Comparison of ENCODE assay signal across 19 cellular contexts in the genomic region with DNA sequence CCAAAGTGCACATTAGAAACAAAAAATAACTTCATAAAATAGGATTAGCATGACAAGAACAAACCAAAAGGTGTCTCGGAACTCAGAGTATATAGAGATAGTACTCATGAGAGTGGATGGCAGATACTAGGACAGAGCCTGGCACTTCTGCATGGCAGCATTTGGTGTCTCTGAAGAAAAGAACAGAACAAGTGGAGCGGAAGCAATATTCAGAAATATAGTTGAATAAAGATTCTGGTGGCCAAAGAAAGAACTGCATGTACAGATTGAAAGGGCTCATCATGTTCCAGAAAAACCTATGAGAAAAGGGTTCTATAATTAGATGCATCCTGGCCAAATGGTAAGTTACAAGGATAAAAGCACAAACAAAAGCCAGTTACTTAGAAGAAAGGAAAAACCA.
DNase-seq lines count a peak whose midpoint lies in the region; ATAC-seq and TF ChIP-seq lines count a peak whose summit lies in the region.
"Had no signal": no experiment of that assay in that cellular context is flagged by ENCODE, and none has a peak within 500 bp of the region (broad histone marks: within the 10 kb centered on the region; RNA-seq: fewer than 3 reads in every experiment).

No MANE protein-coding gene starts in this region.

- peaks cover 38% of the 10 kb centered on the region for H3K9me3 ChIP-seq in endodermal cell (ENCODE audit: control insufficient read depth, low read length)
- peaks cover 6% of the 10 kb centered on the region for H3K9me3 ChIP-seq in neural progenitor cell (ENCODE audit: low read depth)

- H3F3A ChIP-seq in neural progenitor cell (ENCODE audit: low read depth): no peaks in the 10 kb centered on the region

- DNase-seq in DMS53 (lab: John Stamatoyannopoulos, UW) (peak; percentile 17), DMS53 treated with DMSO at 0.1 percent for 48 hours (lab: John Stamatoyannopoulos, UW; ENCODE audit: unreplicated experiment) (no peak), HFFc6 (no peak), endodermal cell (no peak), neural progenitor cell (ENCODE audit: low spot score) (no peak), NCI-H524 treated with DMSO at 0.1 percent for 48 hours (lab: John Stamatoyannopoulos, UW) (no peak)
- DNase-seq: 8988T; CD4-positive, CD25-positive, alpha-beta regulatory T cell; COR-L47; DMS153; NCI-H1048; NCI-H1436 treated with DMSO at 0.1 percent for 48 hours; NCI-H226; NCI-H526 had no signal

- H3K4me2 ChIP-seq in neural progenitor cell: no peak overlapping the region
- H3K4me2 ChIP-seq: KMS-11 had no signal

- H3K4me3 ChIP-seq in endodermal cell (ENCODE audit: low read length) (no peak overlapping the region), neural progenitor cell (no peak overlapping the region)

- H3K4me1 ChIP-seq in endodermal cell (ENCODE audit: control insufficient read depth, insufficient read depth, low read length): no peaks in the 10 kb centered on the region
- H3K4me1 ChIP-seq in neural progenitor cell: no peaks in the 10 kb centered on the region

- H3K9ac ChIP-seq in endodermal cell (ENCODE audit: extremely low read depth, low read length, poor library complexity, severe bottlenecking): no peak overlapping the region
- H3K9ac ChIP-seq in neural progenitor cell: no peak overlapping the region
- H3K9ac ChIP-seq: KMS-11 had no signal

- H3K27me3 ChIP-seq in endodermal cell (ENCODE audit: control insufficient read depth, insufficient read depth, low read length, poor library complexity, severe bottlenecking): no peaks in the 10 kb centered on the region
- H3K27me3 ChIP-seq in neural progenitor cell: no peaks in the 10 kb centered on the region

- H3K9me3 Mint-ChIP-seq in HFFc6 (peaks cover 16% of the 10 kb centered on the region), endodermal cell (peaks cover 31% of the 10 kb centered on the region), neural progenitor cell (peaks cover 33% of the 10 kb centered on the region)

- peaks cover 14% of the 10 kb centered on the region for H3K36me3 Mint-ChIP-seq in HFFc6 (ENCODE audit: low read depth)
- H3K36me3 Mint-ChIP-seq in endodermal cell (ENCODE audit: low read depth): peaks cover 30% of the 10 kb centered on the region
- peaks cover 57% of the 10 kb centered on the region for H3K36me3 Mint-ChIP-seq in neural progenitor cell

- no peak overlapping the region for H3K27ac Mint-ChIP-seq in HFFc6
- H3K27ac Mint-ChIP-seq in endodermal cell: no peak overlapping the region
- H3K27ac Mint-ChIP-seq in neural progenitor cell: no peak overlapping the region
- H3K27ac Mint-ChIP-seq: B cell; CD4-positive, CD25-positive, alpha-beta regulatory T cell had no signal

- H3K27me3 Mint-ChIP-seq in HFFc6 (ENCODE audit: insufficient read depth): peaks cover 2% of the 10 kb centered on the region; the same call in 1 of the 2 replicates
- H3K27me3 Mint-ChIP-seq in endodermal cell (ENCODE audit: insufficient read depth): no peaks in the 10 kb centered on the region
- H3K27me3 Mint-ChIP-seq in neural progenitor cell (ENCODE audit: insufficient read depth, low read depth): no peaks in the 10 kb centered on the region
- H3K27me3 Mint-ChIP-seq: B cell; CD4-positive, CD25-positive, alpha-beta regulatory T cell had no signal

- H3K4me3 Mint-ChIP-seq in HFFc6 (no peak overlapping the region), endodermal cell (no peak overlapping the region), neural progenitor cell (no peak overlapping the region)
- H3K4me3 Mint-ChIP-seq: B cell had no signal

- ATAC-seq in GM21515 (IDR thresholded peaks at IDR 0.05; ENCODE audit: unreplicated experiment) (no peak), HG02642 (IDR thresholded peaks at IDR 0.05; ENCODE audit: poor library complexity, unreplicated experiment) (no peak)

- WGBS in endodermal cell (ENCODE audit: insufficient coverage in 1 of 2, insufficient read length in 1 of 2), 2 experiments: 96 to 97% methylated on average over 2 of the region's 2 CpGs

- peak; percentile 63; the same call in 1 of the 2 replicates for TF ChIP-seq CTCF in HFFc6 (IDR thresholded peaks at IDR 0.05)
- TF ChIP-seq CTCF in endodermal cell (conservative IDR thresholded peaks at IDR 0.05): peak; percentile 51
- peak; percentile 3 for TF ChIP-seq CTCF in neural progenitor cell (IDR thresholded peaks at IDR 0.05)

- H2AFZ ChIP-seq in neural progenitor cell (replicated peaks): no peak overlapping the region

- no peaks in the 10 kb centered on the region for H4K20me1 ChIP-seq in neural progenitor cell (ENCODE audit: low read depth)

- H3K36me3 ChIP-seq in endodermal cell (ENCODE audit: control insufficient read depth, insufficient read depth, low read length): peaks cover 26% of the 10 kb centered on the region
- peaks cover 19% of the 10 kb centered on the region for H3K36me3 ChIP-seq in neural progenitor cell

- H3K79me2 ChIP-seq in neural progenitor cell (ENCODE audit: low read depth): no peaks in the 10 kb centered on the region

- H3K27ac ChIP-seq in endodermal cell (ENCODE audit: low read depth, low read length) (no peak overlapping the region), neural progenitor cell (no peak overlapping the region)
- H3K27ac ChIP-seq: HL-60, KMS-11 had no signal

- H3K4me1 Mint-ChIP-seq in HFFc6 (ENCODE audit: low read depth) (no peaks in the 10 kb centered on the region), endodermal cell (no peaks in the 10 kb centered on the region), neural progenitor cell (no peaks in the 10 kb centered on the region)
- H3K4me1 Mint-ChIP-seq: B cell had no signal

Comparison
In these comparisons a context has a peak if more than half of its experiments do, and no peak if none do; other contexts are left out.
1. CTCF ChIP-seq: peak in every context shown above with its lines; median percentile 63 in HFFc6; 51 in endodermal cell; 3 in neural progenitor cell.